Comparison of ENCODE assay signal across 17 cellular contexts in the genomic region with DNA sequence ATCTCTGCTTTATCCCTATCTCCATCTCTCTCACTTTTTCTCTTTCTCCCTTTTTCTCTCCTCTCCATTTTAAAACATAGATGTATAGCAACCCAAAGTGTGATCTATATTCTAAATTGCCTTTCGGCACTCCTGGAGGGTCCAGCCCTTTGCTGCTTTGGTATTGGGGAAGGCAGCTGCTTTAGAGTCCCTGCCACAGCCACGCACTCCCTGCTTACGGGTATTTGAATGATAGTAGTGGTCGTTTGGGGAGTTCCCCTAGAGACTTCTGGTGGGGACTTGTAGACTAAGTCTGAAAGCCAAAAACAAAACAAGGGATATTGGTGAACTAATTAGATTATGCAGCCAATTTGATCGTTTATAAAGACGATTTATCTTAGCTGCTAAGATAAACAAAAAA. TPM values are rescaled to one million over a fixed set of nuclear protein-coding genes. Genes with fewer than 3 reads are reported as not detected.
DNase-seq lines count a peak whose midpoint lies in the region; ATAC-seq and TF ChIP-seq lines count a peak whose summit lies in the region.
"Had no signal": no experiment of that assay in that cellular context is flagged by ENCODE, and none has a peak within 500 bp of the region (broad histone marks: within the 10 kb centered on the region; RNA-seq: fewer than 3 reads in every experiment).

No MANE protein-coding gene starts in this region.

- TF ChIP-seq CTCF in MM.1S (IDR thresholded peaks at IDR 0.05; ENCODE audit: low read length) (no peak), endodermal cell (conservative IDR thresholded peaks at IDR 0.05) (no peak)

- WGBS in endodermal cell (ENCODE audit: insufficient coverage in 1 of 2, insufficient read length in 1 of 2), 2 experiments = 63 to 82% methylated on average over 3 to 6 of the region's 6 CpGs

- H3K4me3 ChIP-seq in MM.1S (ENCODE audit: low read length) = peak overlapping the region; percentile 10; the same call in 1 of the 2 replicates
- H3K4me3 ChIP-seq in SK-N-MC = no peak overlapping the region
- no peak overlapping the region for H3K4me3 ChIP-seq in endodermal cell (ENCODE audit: low read length)
- H3K4me3 ChIP-seq: BLaER1 treated with 17β-estradiol and CSF1 and Interleukin-3, amounts not matched to agents 10 nM and 100 nM; GM12878; GM23248 had no signal

- peaks cover 58% of the 10 kb centered on the region for H3F3A ChIP-seq in MM.1S (ENCODE audit: insufficient read depth, low read length)

- peak overlapping the region; percentile 98 for H3K27ac ChIP-seq in MM.1S (ENCODE audit: low read length)
- H3K27ac ChIP-seq in SK-N-MC = peak overlapping the region; percentile 73; the same call in 1 of the 2 replicates
- H3K27ac ChIP-seq in endodermal cell (ENCODE audit: low read depth, low read length) = no peak overlapping the region
- H3K27ac ChIP-seq: BLaER1 treated with 17β-estradiol and CSF1 and Interleukin-3, amounts not matched to agents 10 nM and 100 nM; GM23248; HL-60 had no signal

- H3K4me2 ChIP-seq in MM.1S (ENCODE audit: low read depth, low read length) = peak overlapping the region; percentile 56
- H3K4me2 ChIP-seq: BLaER1 treated with 17β-estradiol and CSF1 and Interleukin-3, amounts not matched to agents 10 nM and 100 nM had no signal

- H4K20me1 ChIP-seq in MM.1S (ENCODE audit: insufficient read depth, low read length) = no peaks in the 10 kb centered on the region
- H4K20me1 ChIP-seq: BLaER1 treated with 17β-estradiol and CSF1 and Interleukin-3, amounts not matched to agents 10 nM and 100 nM had no signal

- H3K36me3 ChIP-seq in MM.1S (replicated peaks; ENCODE audit: insufficient read depth, low read length) = peaks cover 21% of the 10 kb centered on the region
- no peaks in the 10 kb centered on the region for H3K36me3 ChIP-seq in SK-N-MC (ENCODE audit: insufficient read depth, low read length)
- H3K36me3 ChIP-seq in endodermal cell (ENCODE audit: control insufficient read depth, insufficient read depth, low read length) = no peaks in the 10 kb centered on the region
- H3K36me3 ChIP-seq: BLaER1 treated with 17β-estradiol and CSF1 and Interleukin-3, amounts not matched to agents 10 nM and 100 nM had no signal

- H3K9me2 ChIP-seq in MM.1S (replicated peaks; ENCODE audit: insufficient read depth, low read length) = no peaks in the 10 kb centered on the region

- H3K9me3 Mint-ChIP-seq in endodermal cell = no peaks in the 10 kb centered on the region
- H3K9me3 Mint-ChIP-seq: CD8-positive, alpha-beta memory T cell had no signal

- peak overlapping the region; percentile 69 for H3K9ac ChIP-seq in MM.1S (ENCODE audit: low read length)
- no peak overlapping the region for H3K9ac ChIP-seq in SK-N-MC (ENCODE audit: insufficient read length)
- no peak overlapping the region for H3K9ac ChIP-seq in endodermal cell (ENCODE audit: extremely low read depth, low read length, poor library complexity, severe bottlenecking)
- H3K9ac ChIP-seq: BLaER1 treated with 17β-estradiol and CSF1 and Interleukin-3, amounts not matched to agents 10 nM and 100 nM; GM23248 had no signal

- no peak overlapping the region for H2AFZ ChIP-seq in MM.1S (ENCODE audit: low read length)

- no peak overlapping the region for H3K27ac Mint-ChIP-seq in endodermal cell
- H3K27ac Mint-ChIP-seq: B cell had no signal

- no peaks in the 10 kb centered on the region for H3K36me3 Mint-ChIP-seq in endodermal cell (ENCODE audit: low read depth)
- H3K36me3 Mint-ChIP-seq: CD8-positive, alpha-beta memory T cell had no signal

- peaks cover 84% of the 10 kb centered on the region for H3K4me1 ChIP-seq in MM.1S (ENCODE audit: low read length)
- no peaks in the 10 kb centered on the region for H3K4me1 ChIP-seq in endodermal cell (ENCODE audit: control insufficient read depth, insufficient read depth, low read length)

- H3K79me2 ChIP-seq in MM.1S (ENCODE audit: low read length) = peaks cover 92% of the 10 kb centered on the region

- no peaks in the 10 kb centered on the region for H3K27me3 ChIP-seq in MM.1S (replicated peaks; ENCODE audit: insufficient read depth, low read length)
- H3K27me3 ChIP-seq in endodermal cell (ENCODE audit: control insufficient read depth, insufficient read depth, low read length, poor library complexity, severe bottlenecking) = no peaks in the 10 kb centered on the region
- H3K27me3 ChIP-seq: BLaER1 treated with 17β-estradiol and CSF1 and Interleukin-3, amounts not matched to agents 10 nM and 100 nM had no signal

- H3K4me1 Mint-ChIP-seq in endodermal cell = peaks cover 9% of the 10 kb centered on the region
- H3K4me1 Mint-ChIP-seq: CD8-positive, alpha-beta memory T cell had no signal

- H3K4me3 Mint-ChIP-seq in endodermal cell = no peak overlapping the region
- H3K4me3 Mint-ChIP-seq: B cell; CD8-positive, alpha-beta memory T cell had no signal

- DNase-seq in MM.1S = no peak
- DNase-seq in SK-N-MC (ENCODE audit: low read depth, low spot score) = no peak
- DNase-seq in endodermal cell = peak; percentile 17
- no peak for DNase-seq in NCI-H748 treated with DMSO at 0.1 percent for 48 hours (lab: John Stamatoyannopoulos, UW)
- DNase-seq in stimulated activated naive CD8-positive, alpha-beta T cell treated with anti-CD3 and anti-CD28 coated beads, Interleukin-15, Interleukin-2, amounts not matched to agents 100 U/mL and 50 U/mL, for 24 hours = no peak
- DNase-seq: CD8-positive, alpha-beta memory T cell; COR-L47; DMS 273 treated with DMSO at 0.1 percent for 48 hours; DND-41; EL had no signal

- ATAC-seq in GM18502 (IDR thresholded peaks at IDR 0.05; ENCODE audit: poor library complexity, unreplicated experiment) = no peak
- no peak for ATAC-seq in stimulated activated naive CD8-positive, alpha-beta T cell treated with anti-CD3 and anti-CD28 coated beads, Interleukin-15, Interleukin-2, amounts not matched to agents 100 U/mL and 50 U/mL, for 24 hours
- ATAC-seq: GM12878 had no signal

- H3K9me3 ChIP-seq in MM.1S (replicated peaks; ENCODE audit: insufficient read depth, low read length) = no peaks in the 10 kb centered on the region
- no peaks in the 10 kb centered on the region for H3K9me3 ChIP-seq in SK-N-MC (ENCODE audit: low read depth, low read length)
- no peaks in the 10 kb centered on the region for H3K9me3 ChIP-seq in endodermal cell (ENCODE audit: control insufficient read depth, low read length)
- H3K9me3 ChIP-seq: BLaER1 treated with 17β-estradiol and CSF1 and Interleukin-3, amounts not matched to agents 10 nM and 100 nM had no signal

- no peaks in the 10 kb centered on the region for H3K27me3 Mint-ChIP-seq in endodermal cell (ENCODE audit: insufficient read depth)

RNA-seq across cellular contexts. Expression of a gene that starts 11.9 kb away (rescaled TPM):
- total RNA-seq in endodermal cell = 10 to 100 TPM; 15.9 to 17.7 TPM
- 12.5 TPM for polyA plus RNA-seq in endodermal cell (2013, experiment 1 of 2)
- 11.6 TPM for polyA plus RNA-seq in endodermal cell (2013, experiment 2 of 2)
- total RNA-seq: G401 had no signal

RNA-seq across cellular contexts. Expression of a gene that starts 31.7 kb away (rescaled TPM):
- 10 to 100 TPM; 94.4 to 95.0 TPM for total RNA-seq in endodermal cell
- polyA plus RNA-seq in endodermal cell (2013, experiment 1 of 2) = 47.6 TPM
- polyA plus RNA-seq in endodermal cell (2013, experiment 2 of 2) = 53.5 TPM
